16 cellular contexts compared by ENCODE assay signal in the genomic region with DNA sequence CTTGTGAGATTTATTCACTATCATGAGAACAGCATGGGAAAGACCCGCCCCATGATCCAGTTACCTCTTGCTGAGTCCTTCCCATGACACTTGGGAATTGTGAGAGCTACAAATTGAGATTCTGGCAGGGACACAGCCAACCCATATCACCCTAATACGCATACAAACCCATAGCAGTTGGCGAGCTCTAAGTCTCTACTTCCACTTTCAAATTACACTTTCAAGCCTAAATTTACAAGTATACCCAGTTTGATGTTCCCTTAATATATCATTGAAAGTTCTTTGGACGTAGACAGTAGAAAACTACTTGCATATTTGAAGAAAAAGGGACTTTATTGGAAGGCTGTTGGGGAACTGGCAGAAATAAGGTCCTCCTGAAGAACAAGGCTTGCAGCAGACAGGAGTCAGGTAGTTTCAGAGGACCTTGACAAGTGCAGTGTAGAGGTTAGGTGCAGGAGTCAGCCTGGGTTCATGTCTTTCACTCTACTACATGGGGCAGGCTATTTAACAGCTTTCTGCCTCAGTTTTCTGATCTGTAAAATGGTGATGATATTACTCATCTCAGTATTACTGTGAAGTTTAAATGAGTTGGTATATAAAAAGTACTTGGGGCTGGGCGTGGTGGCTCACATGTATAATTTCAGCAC.
A peak's percentile ranks its signal among the peaks of the same experiment; 100 is the strongest.
DNase-seq lines count a peak whose midpoint lies in the region; ATAC-seq and TF ChIP-seq lines count a peak whose summit lies in the region.
"Had no signal": no experiment of that assay in that cellular context is flagged by ENCODE, and none has a peak within 500 bp of the region (broad histone marks: within the 10 kb centered on the region; RNA-seq: fewer than 3 reads in every experiment).

No MANE protein-coding gene starts in this region.

- H3K27ac ChIP-seq in stomach: no peak overlapping the region

- no peak for TF ChIP-seq EP300 in stomach (IDR thresholded peaks at IDR 0.05)

- TF ChIP-seq CTCF in GM12865 (IDR thresholded peaks at IDR 0.05; ENCODE audit: insufficient read depth, low read depth, low read length, missing control alignments): no peak
- no peak for TF ChIP-seq CTCF in stomach (IDR thresholded peaks at IDR 0.05)

- H3K4me1 ChIP-seq in stomach: no peaks in the 10 kb centered on the region

- intact Hi-C loops in stomach (cut with DNase I; ENCODE audit: low total_unique reads): no loop called here

- no peak for TF ChIP-seq POLR2A in stomach (IDR thresholded peaks at IDR 0.05)

- DNase-seq in GM12865 (ENCODE audit: low read depth): peak; percentile 75
- peak; percentile 6 for DNase-seq in mesenteric fat pad (ENCODE audit: low spot score)
- DNase-seq in 8988T: no peak
- no peak for DNase-seq in stomach
- DNase-seq: DMS79, Karpas-422, NCI-H1694 treated with DMSO at 0.1 percent for 48 hours, NCI-H2081 treated with DMSO at 0.1 percent for 48 hours, NCI-H2171 treated with DMSO at 0.1 percent for 48 hours, NCI-H524 treated with DMSO at 0.1 percent for 48 hours, OCI-M1, T-cell had no signal

- H3K27me3 ChIP-seq in stomach: no peaks in the 10 kb centered on the region
- H3K27me3 ChIP-seq: SJCRH30 had no signal

- 59 to 81% (median 66%) methylated on average over 5 of the region's 5 CpGs for WGBS in stomach, 5 donors

- H3K9me3 ChIP-seq in stomach: no peaks in the 10 kb centered on the region

- H3K36me3 ChIP-seq in stomach: no peaks in the 10 kb centered on the region
- H3K36me3 ChIP-seq: SJCRH30 had no signal

- ATAC-seq in GM18909 (IDR thresholded peaks at IDR 0.05; ENCODE audit: poor library complexity, unreplicated experiment) (peak; percentile 46), HG02938 (IDR thresholded peaks at IDR 0.05; ENCODE audit: unreplicated experiment) (peak; percentile 59), HG03095 (IDR thresholded peaks at IDR 0.05; ENCODE audit: unreplicated experiment) (no peak)
- ATAC-seq: T-cell had no signal

- H3K4me3 ChIP-seq in GM12865 (ENCODE audit: low read depth, low read length): peak overlapping the region; percentile 49
- no peak overlapping the region for H3K4me3 ChIP-seq in stomach

Comparison
In these comparisons a context has a peak if more than half of its experiments do, and no peak if none do; other contexts are left out.
1. DNase-seq: peak in GM12865 (single experiment) and mesenteric fat pad (single experiment); none in 8988T (single experiment) and stomach (single experiment).